In genomic region chr18:76472811-76473210, GRCh38 we compare ENCODE assay signal across 14 cellular contexts.
"Had no signal": no experiment of that assay in that cellular context is flagged by ENCODE, and none has a peak within 500 bp of the region (broad histone marks: within the 10 kb centered on the region; RNA-seq: fewer than 3 reads in every experiment).

No MANE protein-coding gene starts in this region.

- H3K27ac Mint-ChIP-seq: type B pancreatic cell had no signal

- H3K9me3 Mint-ChIP-seq: type B pancreatic cell had no signal

- DNase-seq: cortex of kidney; effector memory CD4-positive, alpha-beta T cell; gastrocnemius medialis; heart right ventricle; hypothalamus; kidney glomerular epithelial cell; mammary epithelial cell; naive thymus-derived CD4-positive, alpha-beta T cell; small intestine; stimulated activated CD4-positive, alpha-beta T cell treated with anti-CD3 and anti-CD28 coated beads, Interleukin-12 subunit alpha, Interleukin-12 subunit beta, amount 100 ng/mL, for 4 hours; stimulated activated naive CD4-positive, alpha-beta T cell treated with Interleukin-2 at 50 U/mL for 16 hours had no signal

- ATAC-seq: gastrocnemius medialis; heart right ventricle; naive thymus-derived CD4-positive, alpha-beta T cell had no signal

- H3K4me3 Mint-ChIP-seq: type B pancreatic cell had no signal

- H3K27me3 Mint-ChIP-seq: type B pancreatic cell had no signal

- H3K9me3 ChIP-seq: esophagus muscularis mucosa, gastrocnemius medialis, heart right ventricle, right atrium auricular region had no signal
